19 cellular contexts compared by ENCODE assay signal in the genomic region with DNA sequence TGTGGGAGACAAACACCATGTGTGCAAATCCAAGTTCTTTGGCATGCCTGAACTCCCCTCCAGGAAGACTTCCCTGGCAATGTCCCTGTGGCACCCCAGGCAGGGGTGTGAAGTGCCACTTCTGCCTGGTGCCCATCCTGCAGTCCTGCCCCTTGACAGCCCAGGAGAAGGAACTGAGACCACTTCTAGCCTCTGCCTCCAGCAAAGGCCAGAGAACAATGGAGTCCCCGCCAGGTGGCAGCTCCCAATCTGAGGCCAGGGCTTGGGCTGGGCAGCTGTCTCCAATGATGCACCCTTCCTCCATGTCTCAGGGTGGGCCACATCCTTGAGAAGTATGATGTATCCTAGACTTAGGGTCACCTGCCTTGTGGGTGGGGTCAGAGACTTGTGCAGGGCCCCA. TPM values are rescaled to one million over a fixed set of nuclear protein-coding genes. Genes with fewer than 3 reads are reported as not detected.
"Had no signal": no experiment of that assay in that cellular context is flagged by ENCODE, and none has a peak within 500 bp of the region (broad histone marks: within the 10 kb centered on the region; RNA-seq: fewer than 3 reads in every experiment).

No MANE protein-coding gene starts in this region.

- H3K27ac ChIP-seq: pancreas, skin epidermis had no signal

- H3K4me1 ChIP-seq: pancreas had no signal

- H3K36me3 ChIP-seq: pancreas had no signal

- DNase-seq: activated CD4-positive, alpha-beta T cell treated with anti-CD3 and anti-CD28 coated beads, Interleukin-2, amount 50 U/mL, for 1 hour; activated T-cell treated with anti-CD3 and anti-CD28 coated beads for 4 hours; amniotic stem cell; cerebellar nuclear complex; hippocampal formation; kidney glomerular epithelial cell; retina had no signal

- H3K27me3 ChIP-seq: pancreas had no signal

- ATAC-seq: esophagus mucosa had no signal

- FAIRE-seq: endometrium, pancreas had no signal

- H3K9me3 ChIP-seq: pancreas had no signal

- H3K4me3 ChIP-seq: pancreas, skin epidermis had no signal

RNA-seq across cellular contexts. Expression of a gene that starts 5.4 kb away (rescaled TPM):
- total RNA-seq: activated CD8-positive, alpha-beta memory T cell treated with anti-CD3 and anti-CD28 coated beads for 36 hours; activated T-helper 2 cell treated with anti-CD3 and anti-CD28 coated beads, Interferon-gamma antibody, Interleukin-2, Interleukin-4, amounts not matched to agents 10 μg/mL and 5 μg/mL and 100 μg/mL, durations not matched to agents 14 hours and 24 hours and 36 hours; dermis microvascular lymphatic vessel endothelial cell; esophagus mucosa; glomerular endothelial cell; liver; neural crest cell; subcutaneous adipose tissue; T-helper 1 cell treated with Interleukin-12 subunit alpha and Interleukin-12 subunit beta and Interleukin-4 antibody, amounts not matched to agents 30 ng/mL and 1 ng/mL, for 36 hours had no signal
- polyA plus RNA-seq: liver had no signal
